In the genomic region with DNA sequence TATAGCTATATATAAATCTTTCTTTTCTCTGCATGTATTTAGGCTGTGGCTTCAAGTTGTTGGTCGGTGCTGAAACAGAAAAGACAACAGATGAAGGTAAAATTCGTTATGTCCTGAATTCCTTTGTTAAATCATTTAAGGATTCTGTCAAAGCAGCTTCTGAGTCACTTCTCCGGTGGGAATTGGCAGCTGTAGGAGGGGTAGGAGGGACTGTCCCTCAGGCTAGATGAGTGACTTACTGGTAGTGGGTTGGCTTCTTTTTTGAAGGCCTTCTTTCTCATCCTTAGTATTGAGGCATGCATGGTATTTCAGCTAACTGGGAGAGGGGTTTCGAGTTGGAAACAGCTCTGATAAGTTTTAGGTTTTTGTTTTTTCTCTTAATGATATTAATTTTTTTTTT, we compare ENCODE assay signal across 27 cellular contexts. TPM values are rescaled to one million over a fixed set of nuclear protein-coding genes. Genes with fewer than 3 reads are reported as not detected.
A peak's percentile ranks its signal among the peaks of the same experiment; 100 is the strongest.
DNase-seq lines count a peak whose midpoint lies in the region; ATAC-seq and TF ChIP-seq lines count a peak whose summit lies in the region.
"Had no signal": no experiment of that assay in that cellular context is flagged by ENCODE, and none has a peak within 500 bp of the region (broad histone marks: within the 10 kb centered on the region; RNA-seq: fewer than 3 reads in every experiment).

No MANE protein-coding gene starts in this region.

- H3K36me3 ChIP-seq in PC-3 (ENCODE audit: low read depth, low read length) (no peaks in the 10 kb centered on the region), osteoblast (ENCODE audit: insufficient read depth, low read length) (peaks cover 19% of the 10 kb centered on the region), GM23248 (ENCODE audit: low read depth) (peaks cover 12% of the 10 kb centered on the region; the same call in 1 of the 2 replicates)

- H3K79me2 ChIP-seq in PC-3 (ENCODE audit: low read length), result no peaks in the 10 kb centered on the region
- H3K79me2 ChIP-seq in osteoblast (ENCODE audit: insufficient read depth, low read length), result no peaks in the 10 kb centered on the region
- 0 out of 2 replicates have a peak, but pooled peaks cover 3% of the 10 kb centered on the region for H3K79me2 ChIP-seq in GM23248 (ENCODE audit: insufficient read depth)

- ATAC-seq in PC-3 (peak; percentile 70), GM19324 (IDR thresholded peaks at IDR 0.05; ENCODE audit: low FRiP score, unreplicated experiment) (no peak)
- ATAC-seq: activated CD8-positive, alpha-beta memory T cell treated with anti-CD3 and anti-CD28 coated beads, Interleukin-2, amount 10 ng/mL, durations not matched to agents 7 days and 5 days; HepG2; left lobe of liver had no signal

- CTCF ChIA-PET in PC-3 (lab: Charles Lee), result no interaction called here

- POLR2A ChIA-PET in PC-3 (lab: Charles Lee; ENCODE audit: unreplicated experiment), result no interaction called here

- H3K9me2 ChIP-seq in PC-3 (replicated peaks; ENCODE audit: low read length) (no peaks in the 10 kb centered on the region), GM23248 (ENCODE audit: insufficient read depth) (no peaks in the 10 kb centered on the region)

- H3K4me1 ChIP-seq in PC-3 (ENCODE audit: insufficient read depth, low read length) (no peaks in the 10 kb centered on the region), osteoblast (ENCODE audit: insufficient read depth, low read length) (peaks cover 5% of the 10 kb centered on the region), GM23248 (ENCODE audit: insufficient read depth) (no peaks in the 10 kb centered on the region)
- H3K4me1 ChIP-seq: tibial nerve had no signal

- no peak overlapping the region for H3K4me3 ChIP-seq in PC-3 (ENCODE audit: low read length)
- no peak overlapping the region for H3K4me3 ChIP-seq in epithelial cell of esophagus (ENCODE audit: low read length)
- no peak overlapping the region for H3K4me3 ChIP-seq in osteoblast (ENCODE audit: insufficient read depth, low read length)
- no peak overlapping the region for H3K4me3 ChIP-seq in GM23248
- H3K4me3 ChIP-seq: adrenal gland, tibial nerve had no signal

- WGBS in GM23248 (ENCODE audit: low coverage in 1 of 2, low lambda C conversion rate in 2 of 2, missing lambda C conversion rate in 2 of 2), 2 experiments, result 84 to 86% methylated on average over 4 of the region's 4 CpGs

- H2AFZ ChIP-seq in PC-3 (ENCODE audit: low read length) (no peak overlapping the region), osteoblast (ENCODE audit: low read length) (no peak overlapping the region), GM23248 (no peak overlapping the region)

- H3F3A ChIP-seq in PC-3 (ENCODE audit: low read length, unreplicated experiment) (no peaks in the 10 kb centered on the region), GM23248 (ENCODE audit: insufficient read depth) (no peaks in the 10 kb centered on the region)

- BruUV-seq in PC-3 (replicated peaks; lab: Mats Ljungman, UMichigan), result no TSS peak

- TF ChIP-seq CTCF in PC-3 (conservative IDR thresholded peaks at IDR 0.05; ENCODE audit: low read depth, low read length) (no peak), epithelial cell of esophagus (IDR thresholded peaks at IDR 0.05; ENCODE audit: insufficient read depth, low read depth, low read length, missing control alignments) (no peak), osteoblast (IDR thresholded peaks at IDR 0.05; ENCODE audit: extremely low read depth, low read depth, low read length) (no peak)

- no peaks in the 10 kb centered on the region for H3K9me3 ChIP-seq in PC-3 (ENCODE audit: low read length)
- no peaks in the 10 kb centered on the region for H3K9me3 ChIP-seq in osteoblast (ENCODE audit: low read depth, low read length)
- no peaks in the 10 kb centered on the region for H3K9me3 ChIP-seq in GM23248 (ENCODE audit: low read depth)
- H3K9me3 ChIP-seq: adrenal gland, neutrophil, tibial nerve had no signal

- DNase-seq in EH (ENCODE audit: low read depth) (peak; percentile 66), PC-3 (peak; percentile 61), epithelial cell of esophagus (ENCODE audit: low read depth) (peak; percentile 24), osteoblast (ENCODE audit: insufficient read length, low spot score, missing footprints) (peak; percentile 35), GM23248 (no peak), DMS 273 (lab: John Stamatoyannopoulos, UW; ENCODE audit: unreplicated experiment) (no peak), mesenteric fat pad (ENCODE audit: low spot score) (no peak)
- DNase-seq: activated CD4-positive, CD25-positive, alpha-beta regulatory T cell; activated CD8-positive, alpha-beta memory T cell treated with anti-CD3 and anti-CD28 coated beads, Interleukin-2, amount 10 ng/mL, durations not matched to agents 7 days and 5 days; activated naive CD4-positive, alpha-beta T cell; activated T-cell treated with anti-CD3 and anti-CD28 coated beads, Interleukin-2, amount 50 U/mL, for 48 hours; effector CD4-positive, alpha-beta T cell; Karpas-422; mesenchymal stem cell; naive B cell; NCI-H446; NCI-H82; OCI-M1; SHP77 treated with DMSO at 0.1 percent for 48 hours; small intestine; stimulated activated CD8-positive, alpha-beta memory T cell treated with anti-CD3 and anti-CD28 coated beads, Interleukin-4, amount 100 ng/mL, for 48 hours had no signal

- H3K27me3 ChIP-seq in PC-3 (ENCODE audit: low read length), result no peaks in the 10 kb centered on the region
- H3K27me3 ChIP-seq in osteoblast (ENCODE audit: insufficient read depth, low read length), result no peaks in the 10 kb centered on the region
- H3K27me3 ChIP-seq in GM23248 (replicated peaks; ENCODE audit: insufficient read depth), result no peaks in the 10 kb centered on the region
- H3K27me3 ChIP-seq: adrenal gland, neutrophil, tibial nerve had no signal

- H3K27ac ChIP-seq in PC-3 (ENCODE audit: low read length) (no peak overlapping the region), osteoblast (ENCODE audit: low read depth, low read length) (no peak overlapping the region), GM23248 (no peak overlapping the region)
- H3K27ac ChIP-seq: adrenal gland, neutrophil, tibial nerve had no signal

- in situ Hi-C loops in GM23248 (cut with MboI), result no loop called here

- H3K4me2 ChIP-seq in PC-3 (ENCODE audit: low read length) (no peak overlapping the region), osteoblast (ENCODE audit: insufficient read depth, low read length) (no peak overlapping the region), GM23248 (ENCODE audit: unreplicated experiment) (no peak overlapping the region)

- H3K9ac ChIP-seq in PC-3 (ENCODE audit: low read length) (no peak overlapping the region), GM23248 (no peak overlapping the region)

- H4K20me1 ChIP-seq in PC-3 (ENCODE audit: low read length), result no peaks in the 10 kb centered on the region
- no peaks in the 10 kb centered on the region for H4K20me1 ChIP-seq in osteoblast (ENCODE audit: insufficient read depth, low read length)
- no peaks in the 10 kb centered on the region for H4K20me1 ChIP-seq in GM23248 (ENCODE audit: insufficient read depth)

- intact Hi-C loops in PC-3 (cut with micrococcal nuclease), result no loop called here

RNA-seq across cellular contexts. Expression of gene NEXN, which starts 22.1 kb away (rescaled TPM):
- total RNA-seq in PC-3 (2014; rRNA removed) (3.1 and 3.5 TPM in 2 replicates), osteoblast (6.9 and 7.7 TPM in 2 replicates), mesenteric fat pad (15.4 TPM)
- total RNA-seq in GM23248 (2014; rRNA removed; shearing (Covaris generic)), result 11.4 and 17.2 TPM in 2 replicates
- 69.0 and 70.4 TPM in 2 replicates for polyA plus RNA-seq in GM23248 (2016; fragmentation: Nextera tagmentation; extraction: Ambion mirVana)

Comparison
In these comparisons a context has a peak if more than half of its experiments do, and no peak if none do; other contexts are left out.
1. DNase-seq: peak in EH (single experiment), PC-3 (single experiment), epithelial cell of esophagus (single experiment) and osteoblast (single experiment); none in GM23248 (single experiment), DMS 273 (single experiment) and mesenteric fat pad (single experiment).